Comparison of ENCODE assay signal across 12 cellular contexts in the genomic region with DNA sequence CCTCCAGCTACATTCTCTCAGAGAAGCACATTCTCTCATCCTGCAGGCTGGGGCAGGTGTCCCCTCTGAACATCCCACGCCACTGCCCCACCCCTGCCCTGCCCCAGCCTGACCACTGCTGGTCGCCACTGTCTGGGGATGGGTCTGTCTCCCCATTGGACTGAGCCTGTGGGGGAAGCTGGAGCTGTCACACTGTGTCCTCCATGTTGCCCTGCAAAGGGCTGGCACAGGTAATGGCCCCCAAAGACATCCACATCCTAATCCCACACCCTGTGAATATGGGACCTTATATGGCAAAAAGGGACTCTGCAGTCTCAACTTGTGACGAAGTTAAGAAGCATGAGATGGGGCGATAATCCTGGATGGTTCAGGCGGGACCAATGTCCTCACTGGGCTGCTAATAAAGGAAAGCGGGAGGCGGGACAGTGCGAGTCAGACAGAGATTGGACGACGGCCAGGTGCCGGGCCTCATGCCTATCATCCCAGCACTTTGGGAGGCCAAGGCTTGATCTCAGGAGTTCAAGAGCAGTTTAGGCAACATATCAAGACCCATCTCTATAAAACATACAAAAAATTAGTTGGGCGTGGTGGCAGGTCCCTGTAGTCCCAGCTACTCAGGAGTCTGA. TPM values are rescaled to one million over a fixed set of nuclear protein-coding genes. Genes with fewer than 3 reads are reported as not detected.
DNase-seq lines count a peak whose midpoint lies in the region; ATAC-seq and TF ChIP-seq lines count a peak whose summit lies in the region.
"Had no signal": no experiment of that assay in that cellular context is flagged by ENCODE, and none has a peak within 500 bp of the region (broad histone marks: within the 10 kb centered on the region; RNA-seq: fewer than 3 reads in every experiment).

No MANE protein-coding gene starts in this region.

- peak overlapping the region; percentile 84 for H3K27ac Mint-ChIP-seq in HFFc6
- H3K27ac Mint-ChIP-seq: activated T-helper 1 cell treated with anti-CD3 and anti-CD28 coated beads, Interleukin-12 subunit alpha, Interleukin-12 subunit beta, Interleukin-2, Interleukin-4 antibody, amounts not matched to agents 30 ng/mL and 10 ng/mL and 1 ng/mL, durations not matched to agents 14 hours and 24 hours and 36 hours had no signal

- no peaks in the 10 kb centered on the region for H3K27me3 ChIP-seq in testis

- peaks cover 35% of the 10 kb centered on the region for H3K36me3 Mint-ChIP-seq in HFFc6 (ENCODE audit: low read depth)

- H3K4me1 Mint-ChIP-seq in HFFc6 (ENCODE audit: low read depth), result peaks cover 55% of the 10 kb centered on the region

- H3K27ac ChIP-seq in testis, result peak overlapping the region in 1 of 2 donors; percentile 61

- no peaks in the 10 kb centered on the region for H3K36me3 ChIP-seq in testis (ENCODE audit: low read depth, missing control alignments)

- DNase-seq in HFFc6 (peak; percentile 84), astrocyte of the spinal cord (ENCODE audit: low read depth, low spot score) (peak; percentile 32), left cardiac atrium (peak; percentile 77), testis (peak; percentile 81), NK-92 (lab: John Stamatoyannopoulos, UW; ENCODE audit: unreplicated experiment) (no peak)
- DNase-seq in activated CD8-positive, alpha-beta memory T cell treated with anti-CD3 and anti-CD28 coated beads, Interleukin-2, amount 50 U/mL, for 48 hours, result no peak
- no peak for DNase-seq in stimulated activated CD4-positive, alpha-beta T cell treated with anti-CD3 and anti-CD28 coated beads, Interleukin-4, amount 100 ng/mL, for 24 hours
- DNase-seq: NCI-H2107; stimulated activated CD4-positive, alpha-beta T cell treated with anti-CD3 and anti-CD28 coated beads, Interleukin-2, amount 100 ng/mL, for 24 hours; T-helper 1 cell had no signal

- no peak for TF ChIP-seq POLR2A in testis (IDR thresholded peaks at IDR 0.05)

- H3K4me3 ChIP-seq in astrocyte of the spinal cord (ENCODE audit: low read depth, low read length) (no peak overlapping the region), testis (no peak overlapping the region)

- no peaks in the 10 kb centered on the region for H3K9me3 ChIP-seq in testis

- H3K4me1 ChIP-seq in testis, result no peaks in the 10 kb centered on the region

- peaks cover 3% of the 10 kb centered on the region for H3K27me3 Mint-ChIP-seq in HFFc6 (ENCODE audit: insufficient read depth)

- WGBS in testis, 2 donors, result 58 to 84% methylated on average over 12 of the region's 12 CpGs

- H3K4me3 Mint-ChIP-seq in HFFc6, result peak overlapping the region; percentile 48; the same call in 1 of the 2 replicates
- H3K4me3 Mint-ChIP-seq: activated T-helper 1 cell treated with anti-CD3 and anti-CD28 coated beads, Interleukin-12 subunit alpha, Interleukin-12 subunit beta, Interleukin-2, Interleukin-4 antibody, amounts not matched to agents 30 ng/mL and 10 ng/mL and 1 ng/mL, durations not matched to agents 14 hours and 24 hours and 36 hours had no signal

- in situ Hi-C loops in astrocyte of the spinal cord (cut with HindIII; ENCODE audit: low sequenced_read_pairs), result no loop called here

- H3K9me3 Mint-ChIP-seq in HFFc6, result no peaks in the 10 kb centered on the region
- H3K9me3 Mint-ChIP-seq: activated T-helper 1 cell treated with anti-CD3 and anti-CD28 coated beads, Interleukin-12 subunit alpha, Interleukin-12 subunit beta, Interleukin-2, Interleukin-4 antibody, amounts not matched to agents 30 ng/mL and 10 ng/mL and 1 ng/mL, durations not matched to agents 14 hours and 24 hours and 36 hours had no signal

- peak; percentile 77 to 80 for ATAC-seq in left cardiac atrium
- ATAC-seq in HG03439 (IDR thresholded peaks at IDR 0.05; ENCODE audit: unreplicated experiment), result no peak

- intact Hi-C loops in left cardiac atrium (cut with DNase I), result loop anchor here in 1 of 2 donors (2.0 kb wide), 1 partner anchor 85 kb away; no protein-coding TSS in a partner anchor
- intact Hi-C loops in testis (cut with DNase I; ENCODE audit: low total_unique reads), result loop anchor here (5.0 kb wide), 1 partner anchor 84 kb away; no protein-coding TSS in a partner anchor

- TF ChIP-seq CTCF in HFFc6 (IDR thresholded peaks at IDR 0.05), result no peak
- TF ChIP-seq CTCF in astrocyte of the spinal cord (IDR thresholded peaks at IDR 0.05; ENCODE audit: low read depth, low read length), result no peak
- TF ChIP-seq CTCF in testis (IDR thresholded peaks at IDR 0.05), result no peak

RNA-seq across cellular contexts. Expression of a gene that starts 9.1 kb away (rescaled TPM):
- 100 to 1,000 TPM; 416 to 479 (median 463) TPM for total RNA-seq in HFFc6 (2021; fragmentation: NEBNext Ultra II Directional; extraction: Animal tissue kit (Norgen Biotek cat#: 25700))
- 100 to 1,000 TPM; 109 to 110 TPM for total RNA-seq in left cardiac atrium
- total RNA-seq in testis, result 100 to 1,000 TPM; 121 to 140 TPM
- polyA plus RNA-seq in testis (ENCODE audit: insufficient read depth, low read depth, low replicate concordance), result 127 TPM

RNA-seq across cellular contexts. Expression of a gene that starts 19.2 kb away (rescaled TPM):
- 10 to 100 TPM; 51.9 to 69.8 (median 63.4) TPM for total RNA-seq in HFFc6 (2021; fragmentation: NEBNext Ultra II Directional; extraction: Animal tissue kit (Norgen Biotek cat#: 25700))
- total RNA-seq in left cardiac atrium (10 to 100 TPM; 68.2 to 68.5 TPM), testis (100 to 1,000 TPM in 1 of 2 donors, 10 to 100 TPM in 1; 71.9 to 112 TPM)
- 155 TPM for polyA plus RNA-seq in testis (ENCODE audit: insufficient read depth, low read depth, low replicate concordance)

RNA-seq across cellular contexts. Expression of a gene that starts 53.2 kb away (rescaled TPM):
- 100 to 1,000 TPM; 263 to 310 (median 281) TPM for total RNA-seq in HFFc6 (2021; fragmentation: NEBNext Ultra II Directional; extraction: Animal tissue kit (Norgen Biotek cat#: 25700))
- total RNA-seq in left cardiac atrium (10 to 100 TPM; 34.3 to 40.8 TPM), testis (10 to 100 TPM; 58.1 to 69.9 TPM)
- polyA plus RNA-seq in testis (ENCODE audit: insufficient read depth, low read depth, low replicate concordance), result 91.0 TPM

Comparison
In these comparisons a context has a peak if more than half of its experiments do, and no peak if none do; other contexts are left out.
1. DNase-seq: peak in HFFc6 (single experiment), astrocyte of the spinal cord (single experiment), left cardiac atrium (single experiment) and testis (single experiment); none in activated CD8-positive, alpha-beta memory T cell treated with anti-CD3 and anti-CD28 coated beads, Interleukin-2, amount 50 U/mL, for 48 hours (single experiment), stimulated activated CD4-positive, alpha-beta T cell treated with anti-CD3 and anti-CD28 coated beads, Interleukin-4, amount 100 ng/mL, for 24 hours (single experiment) and NK-92 (single experiment).